In the genomic region with DNA sequence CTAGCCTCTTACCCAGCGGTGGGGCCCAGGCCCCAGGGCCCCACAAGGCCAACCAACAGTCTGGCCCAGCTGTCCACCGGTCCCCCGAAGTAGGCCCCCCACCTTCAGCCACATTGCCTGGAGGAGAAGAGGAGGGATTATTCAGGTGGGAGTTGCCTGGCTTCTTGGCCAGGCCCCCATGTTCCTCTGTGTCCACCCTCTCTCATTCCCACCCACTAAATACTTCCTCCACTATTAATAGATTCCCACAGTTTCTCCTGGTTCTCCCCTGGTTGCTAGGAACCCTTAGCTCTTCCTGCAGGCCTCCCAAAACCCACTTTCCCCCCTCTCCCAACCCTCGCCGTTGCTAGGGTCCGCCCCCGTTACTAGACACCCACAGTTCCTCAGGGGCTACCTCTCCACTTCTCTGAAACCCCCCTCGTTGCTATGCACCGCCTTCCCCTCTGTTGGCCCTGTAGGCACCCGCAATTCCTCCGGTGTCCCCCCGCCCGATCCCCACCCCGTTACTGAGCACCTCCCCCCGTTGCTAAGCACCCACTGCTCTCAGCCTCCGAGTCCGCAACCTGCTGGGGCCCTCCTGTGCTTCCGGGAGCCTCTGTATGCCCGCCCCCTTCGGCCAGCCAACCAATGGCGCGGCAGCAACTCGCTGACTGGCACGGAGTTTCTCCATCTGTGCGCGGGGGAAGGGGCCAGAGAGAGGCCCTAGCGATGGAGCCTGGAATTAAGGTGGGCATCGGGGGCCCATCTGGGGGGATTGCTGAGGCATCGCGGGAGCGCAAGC, we compare ENCODE assay signal across 1 cellular context.
TF ChIP-seq lines count a peak whose summit lies in the region.

No MANE protein-coding gene starts in this region.

TF ChIP-seq in endothelial cell of umbilical vein, 7 proteins besides CTCF, POLR2A, EP300 and RAD21:
- no peak for TF ChIP-seq MYC (IDR thresholded peaks at IDR 0.05; ENCODE audit: low read depth, low read length)
- TF ChIP-seq GATA2 (IDR thresholded peaks at IDR 0.05; ENCODE audit: insufficient read depth, insufficient read length, low read depth, low read length) = no peak
- TF ChIP-seq, protein P1, sequence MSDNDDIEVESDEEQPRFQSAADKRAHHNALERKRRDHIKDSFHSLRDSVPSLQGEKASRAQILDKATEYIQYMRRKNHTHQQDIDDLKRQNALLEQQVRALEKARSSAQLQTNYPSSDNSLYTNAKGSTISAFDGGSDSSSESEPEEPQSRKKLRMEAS (IDR thresholded peaks at IDR 0.05; ENCODE audit: insufficient read depth, insufficient read length) = no peak
